ENCODE assay signal across 13 cellular contexts in genomic region chr6:126625019-126625418, GRCh38.
DNase-seq lines count a peak whose midpoint lies in the region; ATAC-seq, FAIRE-seq and TF ChIP-seq lines count a peak whose summit lies in the region.
"Had no signal": no experiment of that assay in that cellular context is flagged by ENCODE, and none has a peak within 500 bp of the region (broad histone marks: within the 10 kb centered on the region; RNA-seq: fewer than 3 reads in every experiment).

No MANE protein-coding gene starts in this region.

- in situ Hi-C loops in GM13976 (cut with MboI; ENCODE audit: low sequenced_read_pairs, unreplicated experiment): no loop called here

- ATAC-seq in HG03469 (IDR thresholded peaks at IDR 0.05; ENCODE audit: unreplicated experiment): no peak

- DNase-seq in HT-29 (ENCODE audit: low spot score) (peak; percentile 23), amniotic epithelial cell (ENCODE audit: low read depth) (peak; percentile 70), foreskin melanocyte (peak; percentile 25), retinal pigment epithelial cell (ENCODE audit: low read depth) (peak; percentile 11), GM13976 (ENCODE audit: low spot score) (no peak), anterior cingulate cortex (lab: John Stamatoyannopoulos, UW) (no peak), HTR-8/SVneo (ENCODE audit: insufficient read length, low spot score) (no peak)
- DNase-seq: activated naive CD8-positive, alpha-beta T cell treated with anti-CD3 and anti-CD28 coated beads, Interleukin-2, amount 10 ng/mL, durations not matched to agents 7 days and 5 days; effector CD4-positive, alpha-beta T cell; NCI-H2081 treated with DMSO at 0.1 percent for 48 hours; testis had no signal

- FAIRE-seq in HTR-8/SVneo (lab: Jason Lieb, UNC): no peak

- no peak for TF ChIP-seq CTCF in retinal pigment epithelial cell (conservative IDR thresholded peaks at IDR 0.05; ENCODE audit: low read depth, low read length)
- no peak for TF ChIP-seq CTCF in GM13976 (IDR thresholded peaks at IDR 0.05; ENCODE audit: borderline replicate concordance, control extremely low read depth, extremely low read depth, insufficient read depth, missing control alignments)

- H3K4me3 ChIP-seq in retinal pigment epithelial cell (ENCODE audit: low read length): no peak overlapping the region
- H3K4me3 ChIP-seq: PC-9, testis had no signal

Comparison
In these comparisons a context has a peak if more than half of its experiments do, and no peak if none do; other contexts are left out.
1. DNase-seq: peak in HT-29 (single experiment), amniotic epithelial cell (single experiment), foreskin melanocyte (single experiment) and retinal pigment epithelial cell (single experiment); none in GM13976 (single experiment), anterior cingulate cortex (0 of 58) and HTR-8/SVneo (single experiment).